In the genomic region with DNA sequence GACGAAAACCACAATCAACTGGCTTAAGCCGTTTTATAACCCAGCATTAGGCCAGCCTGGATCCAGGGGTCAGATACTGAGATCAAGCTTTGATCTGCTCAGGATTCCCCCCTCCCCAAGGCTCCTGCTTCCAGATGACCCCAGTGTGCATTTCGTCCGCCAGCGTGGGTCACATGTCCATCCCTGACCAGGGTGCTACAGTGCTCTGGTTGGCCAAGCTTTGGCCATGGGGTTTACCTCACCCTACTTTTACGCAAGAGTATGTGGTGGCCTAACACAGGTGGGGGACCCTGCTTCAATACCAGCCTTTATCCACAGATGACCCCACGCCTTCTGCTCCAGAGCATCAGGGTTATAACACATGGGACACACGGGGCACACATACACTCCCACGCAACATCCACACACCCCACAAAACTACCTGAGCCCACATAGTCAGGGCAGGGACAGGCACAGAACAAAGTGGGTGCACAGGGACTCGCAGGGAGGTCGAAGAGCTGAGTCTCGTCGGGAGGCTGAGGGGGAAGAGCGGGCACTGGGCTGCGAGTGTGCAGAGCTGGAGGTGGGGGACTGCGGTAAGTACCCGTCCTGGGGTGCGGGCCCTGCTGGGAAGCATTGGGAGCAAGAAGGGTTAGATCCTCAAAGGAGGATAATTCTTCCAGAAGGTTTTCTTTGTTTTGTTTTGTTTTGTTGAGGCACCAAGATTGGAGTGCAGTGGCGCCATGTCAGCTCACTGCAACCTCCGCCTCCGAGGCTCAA, we compare ENCODE assay signal across 20 cellular contexts. TPM values are rescaled to one million over a fixed set of nuclear protein-coding genes. Genes with fewer than 3 reads are reported as not detected.
DNase-seq lines count a peak whose midpoint lies in the region; ATAC-seq and FAIRE-seq lines count a peak whose summit lies in the region.
"Had no signal": no experiment of that assay in that cellular context is flagged by ENCODE, and none has a peak within 500 bp of the region (broad histone marks: within the 10 kb centered on the region; RNA-seq: fewer than 3 reads in every experiment).

No MANE protein-coding gene starts in this region.

- H3K27ac ChIP-seq in aorta (ENCODE audit: low read depth in 1 of 2, low read length in 2 of 2): no peak overlapping the region
- H3K27ac ChIP-seq: PC-9, SJSA1 had no signal

- no peaks in the 10 kb centered on the region for H3K9me3 Mint-ChIP-seq in activated T-helper 2 cell treated with anti-CD3 and anti-CD28 coated beads, Interferon-gamma antibody, Interleukin-2, Interleukin-4, amounts not matched to agents 10 μg/mL and 5 μg/mL and 100 μg/mL, durations not matched to agents 14 hours and 24 hours and 36 hours
- no peaks in the 10 kb centered on the region for H3K9me3 Mint-ChIP-seq in naive B cell

- DNase-seq in Right ventricle myocardium inferior (ENCODE audit: missing footprints) (peak; percentile 33), left ventricle myocardium superior (no peak), naive B cell (no peak), urothelium cell line (ENCODE audit: low spot score) (no peak), EL (no peak), aorta (no peak)
- no peak for DNase-seq in activated T-helper 2 cell treated with anti-CD3 and anti-CD28 coated beads, Interferon-gamma antibody, Interleukin-2, Interleukin-4, amounts not matched to agents 10 μg/mL and 5 μg/mL and 100 μg/mL, durations not matched to agents 14 hours and 24 hours and 36 hours (ENCODE audit: low spot score)
- DNase-seq: activated CD4-positive, alpha-beta T cell treated with anti-CD3 and anti-CD28 coated beads for 1 hour; activated CD8-positive, alpha-beta memory T cell treated with anti-CD3 and anti-CD28 coated beads, Interleukin-2, amount 10 ng/mL, durations not matched to agents 7 days and 5 days; activated gamma-delta T cell treated with Interleukin-2 at 50 U/mL for 16 hours; KBM-7; NCI-H187 treated with DMSO at 0.1 percent for 48 hours; NCI-H226; PC-9; stimulated activated CD4-positive, alpha-beta T cell treated with anti-CD3 and anti-CD28 coated beads, Interleukin-2, amount 100 ng/mL, for 24 hours; substantia nigra; T-helper 9 cell had no signal

- peaks cover 17% of the 10 kb centered on the region for H3K4me1 Mint-ChIP-seq in activated T-helper 2 cell treated with anti-CD3 and anti-CD28 coated beads, Interferon-gamma antibody, Interleukin-2, Interleukin-4, amounts not matched to agents 10 μg/mL and 5 μg/mL and 100 μg/mL, durations not matched to agents 14 hours and 24 hours and 36 hours (ENCODE audit: low read depth)
- H3K4me1 Mint-ChIP-seq in naive B cell: peaks cover 23 to 33% (median 30%) of the 10 kb centered on the region in 3 donors

- no peaks in the 10 kb centered on the region for H3K27me3 ChIP-seq in aorta (ENCODE audit: control insufficient read depth in 1 of 2, insufficient read depth in 2 of 2, low read length in 1 of 2)
- H3K27me3 ChIP-seq: SJSA1 had no signal

- WGBS in aorta, 2 donors: 97 to 99% methylated on average over 21 of the region's 21 CpGs

- H3K4me3 ChIP-seq in aorta (ENCODE audit: low read length in 2 of 2): no peak overlapping the region
- H3K4me3 ChIP-seq: PC-9, SJSA1 had no signal

- H3K4me1 ChIP-seq in aorta (ENCODE audit: control insufficient read depth in 1 of 2, insufficient read depth in 2 of 2, low read length in 2 of 2): no peaks in the 10 kb centered on the region

- no peaks in the 10 kb centered on the region for H3K9me3 ChIP-seq in aorta (ENCODE audit: control insufficient read depth, low read length)
- H3K9me3 ChIP-seq: SJSA1 had no signal

- no peaks in the 10 kb centered on the region for H3K27me3 Mint-ChIP-seq in activated T-helper 2 cell treated with anti-CD3 and anti-CD28 coated beads, Interferon-gamma antibody, Interleukin-2, Interleukin-4, amounts not matched to agents 10 μg/mL and 5 μg/mL and 100 μg/mL, durations not matched to agents 14 hours and 24 hours and 36 hours (ENCODE audit: low read depth)
- H3K27me3 Mint-ChIP-seq in naive B cell: no peaks in the 10 kb centered on the region
- H3K27me3 Mint-ChIP-seq: activated CD8-positive, alpha-beta memory T cell treated with anti-CD3 and anti-CD28 coated beads, Interleukin-2, amount 10 ng/mL, durations not matched to agents 7 days and 5 days had no signal

- no peak for ATAC-seq in Right ventricle myocardium inferior
- no peak for ATAC-seq in left ventricle myocardium superior
- no peak for ATAC-seq in naive B cell (ENCODE audit: low read depth in 2 of 2)
- ATAC-seq in HG03135 (IDR thresholded peaks at IDR 0.05; ENCODE audit: unreplicated experiment): no peak
- no peak for ATAC-seq in aorta (ENCODE audit: low FRiP score)
- ATAC-seq: activated CD8-positive, alpha-beta memory T cell treated with anti-CD3 and anti-CD28 coated beads, Interleukin-2, amount 10 ng/mL, durations not matched to agents 7 days and 5 days had no signal

- H3K27ac Mint-ChIP-seq in activated T-helper 2 cell treated with anti-CD3 and anti-CD28 coated beads, Interferon-gamma antibody, Interleukin-2, Interleukin-4, amounts not matched to agents 10 μg/mL and 5 μg/mL and 100 μg/mL, durations not matched to agents 14 hours and 24 hours and 36 hours: peak overlapping the region; percentile 38
- H3K27ac Mint-ChIP-seq in naive B cell: peak overlapping the region in 5 of 6 donors; percentile 13 to 98 (median 50)
- H3K27ac Mint-ChIP-seq: activated CD8-positive, alpha-beta memory T cell treated with anti-CD3 and anti-CD28 coated beads, Interleukin-2, amount 10 ng/mL, durations not matched to agents 7 days and 5 days had no signal

- peaks cover 30% of the 10 kb centered on the region for H3K36me3 Mint-ChIP-seq in activated T-helper 2 cell treated with anti-CD3 and anti-CD28 coated beads, Interferon-gamma antibody, Interleukin-2, Interleukin-4, amounts not matched to agents 10 μg/mL and 5 μg/mL and 100 μg/mL, durations not matched to agents 14 hours and 24 hours and 36 hours (ENCODE audit: low read depth)
- no peaks in the 10 kb centered on the region for H3K36me3 Mint-ChIP-seq in naive B cell

- H3K4me3 Mint-ChIP-seq in activated T-helper 2 cell treated with anti-CD3 and anti-CD28 coated beads, Interferon-gamma antibody, Interleukin-2, Interleukin-4, amounts not matched to agents 10 μg/mL and 5 μg/mL and 100 μg/mL, durations not matched to agents 14 hours and 24 hours and 36 hours (ENCODE audit: low read depth): peak overlapping the region; percentile 6
- peak overlapping the region; percentile 9 to 92 (median 64) for H3K4me3 Mint-ChIP-seq in naive B cell
- H3K4me3 Mint-ChIP-seq: activated CD8-positive, alpha-beta memory T cell treated with anti-CD3 and anti-CD28 coated beads, Interleukin-2, amount 10 ng/mL, durations not matched to agents 7 days and 5 days had no signal

- peak; percentile 20 for FAIRE-seq in urothelium cell line (lab: Jason Lieb, UNC)
- FAIRE-seq: astrocyte had no signal

- no peaks in the 10 kb centered on the region for H3K36me3 ChIP-seq in aorta (ENCODE audit: control insufficient read depth in 1 of 2, insufficient read depth in 2 of 2, low read length in 1 of 2)

- intact Hi-C loops in Right ventricle myocardium inferior (cut with DNase I) (no loop called here), left ventricle myocardium superior (cut with micrococcal nuclease) (no loop called here), aorta (cut with DNase I) (no loop called here)
- intact Hi-C loops in activated T-helper 2 cell treated with anti-CD3 and anti-CD28 coated beads, Interferon-gamma antibody, Interleukin-2, Interleukin-4, amounts not matched to agents 10 μg/mL and 5 μg/mL and 100 μg/mL, durations not matched to agents 14 hours and 24 hours and 36 hours (cut with micrococcal nuclease): no loop called here

RNA-seq across cellular contexts. Expression of a gene that starts 5.0 kb away (rescaled TPM):
- total RNA-seq in Right ventricle myocardium inferior (407 TPM), left ventricle myocardium superior (434 TPM), aorta (100 to 1,000 TPM; 333 to 404 TPM)
- total RNA-seq in activated T-helper 2 cell treated with anti-CD3 and anti-CD28 coated beads, Interferon-gamma antibody, Interleukin-2, Interleukin-4, amounts not matched to agents 10 μg/mL and 5 μg/mL and 100 μg/mL, durations not matched to agents 14 hours and 24 hours and 36 hours: 194 TPM in 2 replicates
- polyA plus RNA-seq in naive B cell (ENCODE audit: low read depth in 6 of 6) (100 to 1,000 TPM; 177 to 246 (median 194) TPM), aorta (100 to 1,000 TPM; 152 to 358 TPM)

RNA-seq across cellular contexts. Expression of a gene that starts 9.0 kb away (rescaled TPM):
- total RNA-seq in Right ventricle myocardium inferior (98.9 TPM), left ventricle myocardium superior (110 TPM), aorta (10 to 100 TPM; 56.0 to 78.8 TPM)
- total RNA-seq in activated T-helper 2 cell treated with anti-CD3 and anti-CD28 coated beads, Interferon-gamma antibody, Interleukin-2, Interleukin-4, amounts not matched to agents 10 μg/mL and 5 μg/mL and 100 μg/mL, durations not matched to agents 14 hours and 24 hours and 36 hours: 135 and 139 TPM in 2 replicates
- polyA plus RNA-seq in naive B cell (ENCODE audit: low read depth in 6 of 6) (10 to 100 TPM in 3 of 6 donors, 1 to 10 TPM in 3; 6.2 to 17.3 (median 9.5) TPM), aorta (10 to 100 TPM; 74.6 to 77.3 TPM)

RNA-seq across cellular contexts. Expression of a gene that starts 21.9 kb away (rescaled TPM):
- total RNA-seq in Right ventricle myocardium inferior: 10.3 TPM
- total RNA-seq in left ventricle myocardium superior: 7.1 TPM
- 0.62 and 3.2 TPM in 2 replicates for total RNA-seq in activated T-helper 2 cell treated with anti-CD3 and anti-CD28 coated beads, Interferon-gamma antibody, Interleukin-2, Interleukin-4, amounts not matched to agents 10 μg/mL and 5 μg/mL and 100 μg/mL, durations not matched to agents 14 hours and 24 hours and 36 hours
- under 1 TPM in 3 of 6 donors, not detected in 3; 0.49 to 0.82 (median 0.63) TPM for polyA plus RNA-seq in naive B cell (ENCODE audit: low read depth in 6 of 6)
- total RNA-seq in aorta: 10 to 100 TPM; 16.1 to 34.7 TPM
- 1 to 10 TPM; 6.6 to 9.3 TPM for polyA plus RNA-seq in aorta

RNA-seq across cellular contexts. Expression of a gene that starts 42.9 kb away (rescaled TPM):
- total RNA-seq in Right ventricle myocardium inferior (12.2 TPM), left ventricle myocardium superior (14.8 TPM), aorta (10 to 100 TPM; 22.9 to 46.6 TPM)
- 24.4 and 30.1 TPM in 2 replicates for total RNA-seq in activated T-helper 2 cell treated with anti-CD3 and anti-CD28 coated beads, Interferon-gamma antibody, Interleukin-2, Interleukin-4, amounts not matched to agents 10 μg/mL and 5 μg/mL and 100 μg/mL, durations not matched to agents 14 hours and 24 hours and 36 hours
- polyA plus RNA-seq in naive B cell (ENCODE audit: low read depth in 6 of 6) (10 to 100 TPM in 5 of 6 donors, 1 to 10 TPM in 1; 4.4 to 21.2 (median 16.6) TPM), aorta (100 to 1,000 TPM in 1 of 2 donors, 10 to 100 TPM in 1; 24.2 to 103 TPM)
